16 cellular contexts compared by ENCODE assay signal in the genomic region with DNA sequence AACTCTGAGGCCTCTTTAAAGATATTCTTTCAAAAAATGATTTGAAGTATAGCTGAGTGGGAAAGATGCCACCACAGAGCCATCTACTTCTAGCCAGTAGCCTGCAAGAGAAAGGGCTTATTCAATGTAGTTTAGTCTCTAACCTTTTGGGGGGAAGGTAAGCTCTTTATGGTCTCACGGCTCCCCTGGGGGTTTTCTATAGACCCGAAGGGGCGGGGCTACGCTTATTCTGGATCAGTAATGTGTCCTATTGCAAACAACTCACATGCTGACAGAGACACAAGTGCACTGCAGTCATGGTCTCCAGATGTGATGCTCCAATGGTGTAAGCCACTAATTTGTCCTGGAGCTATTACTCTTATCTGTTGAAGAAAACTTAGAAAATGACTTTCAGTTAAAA.
"Had no signal": no experiment of that assay in that cellular context is flagged by ENCODE, and none has a peak within 500 bp of the region (broad histone marks: within the 10 kb centered on the region; RNA-seq: fewer than 3 reads in every experiment).

No MANE protein-coding gene starts in this region.

- FAIRE-seq: astrocyte had no signal

- H3K27ac Mint-ChIP-seq: activated CD4-positive, alpha-beta T cell treated with anti-CD3 and anti-CD28 coated beads, Interleukin-2, amount 10 ng/mL, durations not matched to agents 24 days and 14 days; activated CD8-positive, alpha-beta T cell treated with anti-CD3 and anti-CD28 coated beads, Interleukin-2, amount 10 ng/mL, durations not matched to agents 7 days and 5 days; activated naive CD4-positive, alpha-beta T cell treated with anti-CD3 and anti-CD28 coated beads, Interleukin-2, amount 10 ng/mL, durations not matched to agents 7 days and 5 days; activated naive CD8-positive, alpha-beta T cell treated with anti-CD3 and anti-CD28 coated beads, Interleukin-2, amount 50 U/mL, for 24 hours; activated T-cell treated with anti-CD3 and anti-CD28 coated beads, Interleukin-2, amount 50 U/mL, for 24 hours; activated T-helper 2 cell treated with anti-CD3 and anti-CD28 coated beads, Interferon-gamma antibody, Interleukin-2, Interleukin-4, amounts not matched to agents 10 μg/mL and 5 μg/mL and 100 μg/mL, durations not matched to agents 14 hours and 24 hours and 36 hours; nephron progenitor cell; stimulated activated naive CD8-positive, alpha-beta T cell treated with anti-CD3 and anti-CD28 coated beads, Interleukin-15, Interleukin-2, amounts not matched to agents 100 ng/mL and 50 ng/mL, for 24 hours; T-cell had no signal

- ATAC-seq: activated CD8-positive, alpha-beta T cell treated with anti-CD3 and anti-CD28 coated beads, Interleukin-2, amount 10 ng/mL, durations not matched to agents 7 days and 5 days; activated naive CD8-positive, alpha-beta T cell treated with anti-CD3 and anti-CD28 coated beads, Interleukin-2, amount 50 U/mL, for 24 hours; T-cell; upper lobe of right lung had no signal

- H3K36me3 ChIP-seq: upper lobe of right lung had no signal

- H3K4me3 ChIP-seq: upper lobe of right lung had no signal

- H3K36me3 Mint-ChIP-seq: activated naive CD4-positive, alpha-beta T cell treated with anti-CD3 and anti-CD28 coated beads, Interleukin-2, amount 10 ng/mL, durations not matched to agents 7 days and 5 days; T-cell had no signal

- H3K9me3 ChIP-seq: upper lobe of right lung had no signal

- H3K4me1 Mint-ChIP-seq: activated CD4-positive, alpha-beta T cell treated with anti-CD3 and anti-CD28 coated beads, Interleukin-2, amount 10 ng/mL, durations not matched to agents 24 days and 14 days; activated naive CD4-positive, alpha-beta T cell treated with anti-CD3 and anti-CD28 coated beads, Interleukin-2, amount 10 ng/mL, durations not matched to agents 7 days and 5 days; activated naive CD8-positive, alpha-beta T cell treated with anti-CD3 and anti-CD28 coated beads, Interleukin-2, amount 50 U/mL, for 24 hours; T-cell had no signal

- H3K27me3 Mint-ChIP-seq: activated naive CD8-positive, alpha-beta T cell treated with anti-CD3 and anti-CD28 coated beads, Interleukin-2, amount 50 U/mL, for 24 hours; stimulated activated naive CD8-positive, alpha-beta T cell treated with anti-CD3 and anti-CD28 coated beads, Interleukin-15, Interleukin-2, amounts not matched to agents 100 ng/mL and 50 ng/mL, for 24 hours had no signal

- DNase-seq: activated CD4-positive, alpha-beta T cell treated with anti-CD3 and anti-CD28 coated beads, Interleukin-2, amount 10 ng/mL, durations not matched to agents 24 days and 14 days; activated CD8-positive, alpha-beta T cell treated with anti-CD3 and anti-CD28 coated beads, Interleukin-2, amount 10 ng/mL, durations not matched to agents 7 days and 5 days; activated naive CD4-positive, alpha-beta T cell treated with anti-CD3 and anti-CD28 coated beads, Interleukin-2, amount 10 ng/mL, durations not matched to agents 7 days and 5 days; activated naive CD8-positive, alpha-beta T cell treated with anti-CD3 and anti-CD28 coated beads, Interleukin-2, amount 50 U/mL, for 24 hours; activated T-cell treated with anti-CD3 and anti-CD28 coated beads, Interleukin-2, amount 50 U/mL, for 24 hours; dermis blood vessel endothelial cell; effector memory CD4-positive, alpha-beta T cell; islet precursor cell; nephron progenitor cell; nucleus accumbens; posterior cingulate gyrus; T-cell; upper lobe of right lung had no signal

- H3K9me3 Mint-ChIP-seq: activated naive CD4-positive, alpha-beta T cell treated with anti-CD3 and anti-CD28 coated beads, Interleukin-2, amount 10 ng/mL, durations not matched to agents 7 days and 5 days; activated naive CD8-positive, alpha-beta T cell treated with anti-CD3 and anti-CD28 coated beads, Interleukin-2, amount 50 U/mL, for 24 hours; activated T-cell treated with anti-CD3 and anti-CD28 coated beads, Interleukin-2, amount 50 U/mL, for 24 hours; activated T-helper 2 cell treated with anti-CD3 and anti-CD28 coated beads, Interferon-gamma antibody, Interleukin-2, Interleukin-4, amounts not matched to agents 10 μg/mL and 5 μg/mL and 100 μg/mL, durations not matched to agents 14 hours and 24 hours and 36 hours; stimulated activated naive CD8-positive, alpha-beta T cell treated with anti-CD3 and anti-CD28 coated beads, Interleukin-15, Interleukin-2, amounts not matched to agents 100 ng/mL and 50 ng/mL, for 24 hours had no signal

- H3K4me3 Mint-ChIP-seq: activated CD4-positive, alpha-beta T cell treated with anti-CD3 and anti-CD28 coated beads, Interleukin-2, amount 10 ng/mL, durations not matched to agents 24 days and 14 days; activated CD8-positive, alpha-beta T cell treated with anti-CD3 and anti-CD28 coated beads, Interleukin-2, amount 10 ng/mL, durations not matched to agents 7 days and 5 days; activated naive CD4-positive, alpha-beta T cell treated with anti-CD3 and anti-CD28 coated beads, Interleukin-2, amount 10 ng/mL, durations not matched to agents 7 days and 5 days; activated naive CD8-positive, alpha-beta T cell treated with anti-CD3 and anti-CD28 coated beads, Interleukin-2, amount 50 U/mL, for 24 hours; activated T-cell treated with anti-CD3 and anti-CD28 coated beads, Interleukin-2, amount 50 U/mL, for 24 hours; nephron progenitor cell; stimulated activated naive CD8-positive, alpha-beta T cell treated with anti-CD3 and anti-CD28 coated beads, Interleukin-15, Interleukin-2, amounts not matched to agents 100 ng/mL and 50 ng/mL, for 24 hours; T-cell had no signal

- H3K27ac ChIP-seq: upper lobe of right lung had no signal

- H3K27me3 ChIP-seq: upper lobe of right lung had no signal
